ENCODE assay signal across 8 cellular contexts in genomic region chr2:121076885-121077549, GRCh38.
A peak's percentile ranks its signal among the peaks of the same experiment; 100 is the strongest.
DNase-seq lines count a peak whose midpoint lies in the region; ATAC-seq and TF ChIP-seq lines count a peak whose summit lies in the region.

No MANE protein-coding gene starts in this region.

- H2AK5ac ChIP-seq in IMR-90 (ENCODE audit: low read depth, low read length) = no peak overlapping the region

- no peaks in the 10 kb centered on the region; the same call in 1 of the 2 replicates for H3K4me1 ChIP-seq in IMR-90 (ENCODE audit: control insufficient read depth, insufficient read depth, low read length)
- peaks cover 0 to 8% of the 10 kb centered on the region in 2 donors for H3K4me1 ChIP-seq in adrenal gland (replicated peaks in 1 of 2)

- H3K9me3 ChIP-seq in IMR-90 (ENCODE audit: control insufficient read depth, insufficient read depth, low read length) (no peaks in the 10 kb centered on the region), adrenal gland (replicated peaks in 1 of 3) (no peaks in the 10 kb centered on the region)

- H3K18ac ChIP-seq in IMR-90 (ENCODE audit: low read depth, low read length) = no peak overlapping the region

- no peak overlapping the region for H3K56ac ChIP-seq in IMR-90 (ENCODE audit: extremely low read depth, insufficient read depth, low read length)

- H3K79me1 ChIP-seq in IMR-90 (ENCODE audit: low read depth in 1 of 2, low read length in 2 of 2) = no peaks in the 10 kb centered on the region

- no peak overlapping the region for H2BK5ac ChIP-seq in IMR-90 (ENCODE audit: low read depth, low read length, poor library complexity, severe bottlenecking)

- no peak overlapping the region for H3K9ac ChIP-seq in IMR-90 (ENCODE audit: low read depth, low read length)

- no peak overlapping the region for H2BK15ac ChIP-seq in IMR-90 (ENCODE audit: low read depth, low read length)

- TF ChIP-seq POLR2A in IMR-90 (IDR thresholded peaks at IDR 0.05; ENCODE audit: low read depth, low read length) = no peak
- no peak for TF ChIP-seq POLR2A in adrenal gland (IDR thresholded peaks at IDR 0.05)

- H3K14ac ChIP-seq in IMR-90 (replicated peaks; ENCODE audit: low read depth, low read length) = no peak overlapping the region

- TF ChIP-seq CTCF in IMR-90 (conservative IDR thresholded peaks at IDR 0.05; ENCODE audit: low read depth, low read length) (peak; percentile 71), adrenal gland (IDR thresholded peaks at IDR 0.05) (peak; percentile 60 to 84 (median 74))

- peak; percentile 66 for ATAC-seq in GM18511 (IDR thresholded peaks at IDR 0.05; ENCODE audit: unreplicated experiment)
- peak; percentile 59 for ATAC-seq in IMR-90 (ENCODE audit: low read depth)

- H3K27ac ChIP-seq in IMR-90 (ENCODE audit: insufficient read depth, low read length) (no peak overlapping the region), adrenal gland (no peak overlapping the region)

- H3K4me2 ChIP-seq in IMR-90 (ENCODE audit: low read depth, low read length) = no peak overlapping the region

- H3K9me1 ChIP-seq in IMR-90 (ENCODE audit: insufficient read depth, low read length) = no peaks in the 10 kb centered on the region

- POLR2A ChIA-PET in IMR-90 (lab: Charles Lee; ENCODE audit: unreplicated experiment) = no interaction called here

- H4K5ac ChIP-seq in IMR-90 (ENCODE audit: low read depth, low read length) = no peak overlapping the region

- in situ Hi-C loops in ACHN (cut with HindIII; ENCODE audit: low pct_ligation_motif_present, low pct_unique_long_range_greater_than_20kb, low sequenced_read_pairs) = no loop called here
- in situ Hi-C loops in IMR-90 (cut with MboI; ENCODE audit: low sequenced_read_pairs) = loop anchor here (10.0 to 25.0 kb wide), 3 partner anchors 460 to 732 kb away; partner anchors contain the start of genes INHBB, NIFK and RNU4ATAC

- DNase-seq in ACHN = peak; percentile 79
- peak; percentile 28 for DNase-seq in IMR-90
- peak; percentile 47 for DNase-seq in T follicular helper cell (ENCODE audit: low read depth)
- DNase-seq in adrenal gland = peak; percentile 40 to 78 (median 69)
- peak; percentile 83 for DNase-seq in iPS-NIHi11 (ENCODE audit: low spot score)
- peak; percentile 69 for DNase-seq in stimulated activated CD4-positive, alpha-beta T cell treated with anti-CD3 and anti-CD28 coated beads, Interleukin-4, amount 100 ng/mL, for 1 hour
- no peak for DNase-seq in inferior parietal cortex (ENCODE audit: extremely low spot score)

- dilution Hi-C loops in IMR-90 (cut with HindIII; ENCODE audit: low sequenced_read_pairs, unreplicated experiment) = no loop called here

- H3K4me3 ChIP-seq in IMR-90 (ENCODE audit: insufficient read depth, low read depth, low read length) = no peak overlapping the region
- H3K4me3 ChIP-seq in adrenal gland = no peak overlapping the region

- 0 out of 2 replicates have a peak, but pooled peaks have one; percentile 18 for TF ChIP-seq RAD21 in IMR-90 (IDR thresholded peaks at IDR 0.05; ENCODE audit: low read length)

- H2BK120ac ChIP-seq in IMR-90 (ENCODE audit: low read depth, low read length) = no peak overlapping the region

- no peak overlapping the region for H4K8ac ChIP-seq in IMR-90 (ENCODE audit: low read depth in 2 of 2, low read length in 2 of 2)

- no TSS peak for BruUV-seq in IMR-90 (replicated peaks; lab: Mats Ljungman, UMichigan)

- no peak overlapping the region for H2AFZ ChIP-seq in IMR-90 (replicated peaks; ENCODE audit: low read length, poor library complexity)

- 31% methylated on average over 11 of the region's 26 CpGs; no CpG with 5 or more reads in 1 of the 2 experiments for WGBS in IMR-90 (ENCODE audit: extremely low coverage in 2 of 2, insufficient read length in 1 of 2), 2 experiments
- 39 to 50% (median 40%) methylated on average over 20 to 26 of the region's 26 CpGs for WGBS in adrenal gland, 4 donors

- H3K27me3 ChIP-seq in IMR-90 (ENCODE audit: control insufficient read depth, insufficient read depth, low read length) = peaks cover 17% of the 10 kb centered on the region; the same call in 1 of the 2 replicates
- H3K27me3 ChIP-seq in adrenal gland = peaks cover 4% of the 10 kb centered on the region

- H3K36me3 ChIP-seq in IMR-90 (ENCODE audit: control insufficient read depth, insufficient read depth, low read length) = no peaks in the 10 kb centered on the region
- H3K36me3 ChIP-seq in adrenal gland (replicated peaks in 1 of 2) = no peaks in the 10 kb centered on the region

- no peak overlapping the region for H3K4ac ChIP-seq in IMR-90 (ENCODE audit: low read depth, low read length)

- peaks cover 9% of the 10 kb centered on the region; the same call in 1 of the 2 replicates for H4K20me1 ChIP-seq in IMR-90 (ENCODE audit: insufficient read depth, low read length)

- H4K91ac ChIP-seq in IMR-90 (ENCODE audit: insufficient read depth, low read depth, low read length) = no peak overlapping the region

- no peak overlapping the region for H2BK20ac ChIP-seq in IMR-90 (ENCODE audit: low read depth, low read length)

- intact Hi-C loops in IMR-90 (cut with micrococcal nuclease) (no loop called here), adrenal gland (cut with DNase I) (loop anchor here in 1 of 2 donors (2.0 to 10.0 kb wide), 2 partner anchors 382 to 742 kb away; no protein-coding TSS in a partner anchor)

- no peak overlapping the region for H2AK9ac ChIP-seq in IMR-90 (replicated peaks; ENCODE audit: low read depth, low read length, poor library complexity)

- CTCF ChIA-PET in IMR-90 (lab: Yijun Ruan, JAX) = interaction anchor here (0.8 to 1.1 kb wide), 2 partner anchors 381 to 396 kb away, joined by 3 to 5 read pairs; no protein-coding TSS in a partner anchor

- no peak overlapping the region for H3K23ac ChIP-seq in IMR-90 (ENCODE audit: low read depth, low read length)

TF ChIP-seq in IMR-90, 13 proteins besides CTCF, POLR2A, EP300 and RAD21:
- no peak for TF ChIP-seq USF2 (IDR thresholded peaks at IDR 0.05; ENCODE audit: low read depth, low read length)
- TF ChIP-seq SMC3 (IDR thresholded peaks at IDR 0.05; ENCODE audit: low read depth, low read length) = 0 out of 2 replicates have a peak, but pooled peaks have one; percentile 12
- TF ChIP-seq MAFK (IDR thresholded peaks at IDR 0.05; ENCODE audit: low read depth, low read length) = no peak
